In the genomic region with DNA sequence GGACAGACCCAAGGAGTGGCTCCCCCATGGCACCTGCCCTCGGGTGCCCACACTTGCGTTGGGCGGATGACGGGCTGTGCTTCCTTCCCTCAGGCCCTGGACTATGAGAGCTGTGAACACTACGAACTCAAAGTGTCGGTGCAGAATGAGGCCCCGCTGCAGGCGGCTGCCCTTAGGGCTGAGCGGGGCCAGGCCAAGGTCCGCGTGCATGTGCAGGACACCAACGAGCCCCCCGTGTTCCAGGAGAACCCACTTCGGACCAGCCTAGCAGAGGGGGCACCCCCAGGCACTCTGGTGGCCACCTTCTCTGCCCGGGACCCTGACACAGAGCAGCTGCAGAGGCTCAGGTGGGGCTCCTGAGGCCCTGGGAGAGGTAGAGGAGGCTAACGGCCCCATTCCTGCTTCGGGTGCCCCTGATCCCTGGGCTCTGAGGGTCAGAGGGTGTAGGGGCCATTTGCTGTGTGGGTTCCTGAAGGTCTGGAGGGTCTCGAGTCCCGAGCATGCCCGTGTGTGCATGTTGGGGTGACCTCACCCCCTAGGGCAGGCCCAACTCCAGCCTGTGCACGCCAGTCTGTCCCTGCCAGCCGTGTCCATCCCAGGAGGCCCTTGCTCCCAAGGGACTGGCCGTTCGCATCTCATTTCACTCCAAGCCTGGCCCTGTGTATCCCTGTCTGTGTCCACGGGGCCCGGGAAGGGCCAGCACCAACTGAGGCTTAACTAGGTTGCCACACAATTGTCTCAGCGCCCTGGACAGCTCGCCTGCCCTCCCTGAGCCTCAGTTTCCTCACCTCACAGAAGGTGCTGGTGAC, we compare ENCODE assay signal across 1 cellular context.
TF ChIP-seq lines count a peak whose summit lies in the region.

No MANE protein-coding gene starts in this region.

TF ChIP-seq in GM23338, 12 proteins besides CTCF, POLR2A, EP300 and RAD21:
- TF ChIP-seq, protein P1, sequence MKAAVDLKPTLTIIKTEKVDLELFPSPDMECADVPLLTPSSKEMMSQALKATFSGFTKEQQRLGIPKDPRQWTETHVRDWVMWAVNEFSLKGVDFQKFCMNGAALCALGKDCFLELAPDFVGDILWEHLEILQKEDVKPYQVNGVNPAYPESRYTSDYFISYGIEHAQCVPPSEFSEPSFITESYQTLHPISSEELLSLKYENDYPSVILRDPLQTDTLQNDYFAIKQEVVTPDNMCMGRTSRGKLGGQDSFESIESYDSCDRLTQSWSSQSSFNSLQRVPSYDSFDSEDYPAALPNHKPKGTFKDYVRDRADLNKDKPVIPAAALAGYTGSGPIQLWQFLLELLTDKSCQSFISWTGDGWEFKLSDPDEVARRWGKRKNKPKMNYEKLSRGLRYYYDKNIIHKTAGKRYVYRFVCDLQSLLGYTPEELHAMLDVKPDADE (IDR thresholded peaks at IDR 0.05) = no peak
- TF ChIP-seq, protein P2, sequence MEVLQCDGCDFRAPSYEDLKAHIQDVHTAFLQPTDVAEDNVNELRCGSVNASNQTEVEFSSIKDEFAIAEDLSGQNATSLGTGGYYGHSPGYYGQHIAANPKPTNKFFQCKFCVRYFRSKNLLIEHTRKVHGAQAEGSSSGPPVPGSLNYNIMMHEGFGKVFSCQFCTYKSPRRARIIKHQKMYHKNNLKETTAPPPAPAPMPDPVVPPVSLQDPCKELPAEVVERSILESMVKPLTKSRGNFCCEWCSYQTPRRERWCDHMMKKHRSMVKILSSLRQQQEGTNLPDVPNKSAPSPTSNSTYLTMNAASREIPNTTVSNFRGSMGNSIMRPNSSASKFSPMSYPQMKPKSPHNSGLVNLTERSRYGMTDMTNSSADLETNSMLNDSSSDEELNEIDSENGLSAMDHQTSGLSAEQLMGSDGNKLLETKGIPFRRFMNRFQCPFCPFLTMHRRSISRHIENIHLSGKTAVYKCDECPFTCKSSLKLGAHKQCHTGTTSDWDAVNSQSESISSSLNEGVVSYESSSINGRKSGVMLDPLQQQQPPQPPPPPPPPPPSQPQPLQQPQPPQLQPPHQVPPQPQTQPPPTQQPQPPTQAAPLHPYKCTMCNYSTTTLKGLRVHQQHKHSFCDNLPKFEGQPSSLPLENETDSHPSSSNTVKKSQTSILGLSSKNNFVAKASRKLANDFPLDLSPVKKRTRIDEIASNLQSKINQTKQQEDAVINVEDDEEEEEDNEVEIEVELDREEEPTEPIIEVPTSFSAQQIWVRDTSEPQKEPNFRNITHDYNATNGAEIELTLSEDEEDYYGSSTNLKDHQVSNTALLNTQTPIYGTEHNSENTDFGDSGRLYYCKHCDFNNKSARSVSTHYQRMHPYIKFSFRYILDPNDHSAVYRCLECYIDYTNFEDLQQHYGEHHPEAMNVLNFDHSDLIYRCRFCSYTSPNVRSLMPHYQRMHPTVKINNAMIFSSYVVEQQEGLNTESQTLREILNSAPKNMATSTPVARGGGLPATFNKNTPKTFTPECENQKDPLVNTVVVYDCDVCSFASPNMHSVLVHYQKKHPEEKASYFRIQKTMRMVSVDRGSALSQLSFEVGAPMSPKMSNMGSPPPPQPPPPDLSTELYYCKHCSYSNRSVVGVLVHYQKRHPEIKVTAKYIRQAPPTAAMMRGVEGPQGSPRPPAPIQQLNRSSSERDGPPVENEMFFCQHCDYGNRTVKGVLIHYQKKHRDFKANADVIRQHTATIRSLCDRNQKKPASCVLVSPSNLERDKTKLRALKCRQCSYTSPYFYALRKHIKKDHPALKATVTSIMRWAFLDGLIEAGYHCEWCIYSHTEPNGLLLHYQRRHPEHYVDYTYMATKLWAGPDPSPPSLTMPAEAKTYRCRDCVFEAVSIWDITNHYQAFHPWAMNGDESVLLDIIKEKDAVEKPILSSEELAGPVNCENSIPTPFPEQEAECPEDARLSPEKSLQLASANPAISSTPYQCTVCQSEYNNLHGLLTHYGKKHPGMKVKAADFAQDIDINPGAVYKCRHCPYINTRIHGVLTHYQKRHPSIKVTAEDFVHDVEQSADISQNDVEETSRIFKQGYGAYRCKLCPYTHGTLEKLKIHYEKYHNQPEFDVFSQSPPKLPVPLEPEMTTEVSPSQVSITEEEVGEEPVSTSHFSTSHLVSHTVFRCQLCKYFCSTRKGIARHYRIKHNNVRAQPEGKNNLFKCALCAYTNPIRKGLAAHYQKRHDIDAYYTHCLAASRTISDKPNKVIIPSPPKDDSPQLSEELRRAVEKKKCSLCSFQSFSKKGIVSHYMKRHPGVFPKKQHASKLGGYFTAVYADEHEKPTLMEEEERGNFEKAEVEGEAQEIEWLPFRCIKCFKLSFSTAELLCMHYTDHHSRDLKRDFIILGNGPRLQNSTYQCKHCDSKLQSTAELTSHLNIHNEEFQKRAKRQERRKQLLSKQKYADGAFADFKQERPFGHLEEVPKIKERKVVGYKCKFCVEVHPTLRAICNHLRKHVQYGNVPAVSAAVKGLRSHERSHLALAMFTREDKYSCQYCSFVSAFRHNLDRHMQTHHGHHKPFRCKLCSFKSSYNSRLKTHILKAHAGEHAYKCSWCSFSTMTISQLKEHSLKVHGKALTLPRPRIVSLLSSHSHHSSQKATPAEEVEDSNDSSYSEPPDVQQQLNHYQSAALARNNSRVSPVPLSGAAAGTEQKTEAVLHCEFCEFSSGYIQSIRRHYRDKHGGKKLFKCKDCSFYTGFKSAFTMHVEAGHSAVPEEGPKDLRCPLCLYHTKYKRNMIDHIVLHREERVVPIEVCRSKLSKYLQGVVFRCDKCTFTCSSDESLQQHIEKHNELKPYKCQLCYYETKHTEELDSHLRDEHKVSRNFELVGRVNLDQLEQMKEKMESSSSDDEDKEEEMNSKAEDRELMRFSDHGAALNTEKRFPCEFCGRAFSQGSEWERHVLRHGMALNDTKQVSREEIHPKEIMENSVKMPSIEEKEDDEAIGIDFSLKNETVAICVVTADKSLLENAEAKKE (CRISPR knock-in tag; IDR thresholded peaks at IDR 0.05) = no peak
